In genomic region chr12:111337371-111337770, GRCh38 we compare ENCODE assay signal across 27 cellular contexts.
"Had no signal": no experiment of that assay in that cellular context is flagged by ENCODE, and none has a peak within 500 bp of the region (broad histone marks: within the 10 kb centered on the region; RNA-seq: fewer than 3 reads in every experiment).

No MANE protein-coding gene starts in this region.

- H3K9me3 ChIP-seq: ovary, psoas muscle, right lobe of liver, sigmoid colon, stomach, thoracic aorta, thyroid gland, upper lobe of left lung, vagina had no signal

- H3K4me1 Mint-ChIP-seq: stimulated activated effector memory CD8-positive, alpha-beta T cell treated with anti-CD3 and anti-CD28 coated beads, Interleukin-12 subunit alpha, Interleukin-12 subunit beta, amount 100 ng/mL, for 72 hours had no signal

- H3K36me3 Mint-ChIP-seq: naive thymus-derived CD8-positive, alpha-beta T cell; natural killer cell treated with Interleukin-12 subunit alpha and Interleukin-12 subunit beta and Interleukin-15 and Interleukin-18, amount 100 ng/mL, for 72 hours; neural progenitor cell; stimulated activated effector memory CD8-positive, alpha-beta T cell treated with anti-CD3 and anti-CD28 coated beads, Interleukin-12 subunit alpha, Interleukin-12 subunit beta, amount 100 ng/mL, for 72 hours; stimulated activated naive B cell treated with anti-CD40 and anti-IgM and Interleukin-4, amounts not matched to agents 10 μg/mL and 1 μg/mL and 100 μg/mL, for 72 hours had no signal

- H3K9me3 Mint-ChIP-seq: naive thymus-derived CD8-positive, alpha-beta T cell; natural killer cell treated with Interleukin-12 subunit alpha and Interleukin-12 subunit beta and Interleukin-15 and Interleukin-18, amount 100 ng/mL, for 72 hours; neural progenitor cell; stimulated activated effector memory CD8-positive, alpha-beta T cell treated with anti-CD3 and anti-CD28 coated beads, Interleukin-12 subunit alpha, Interleukin-12 subunit beta, amount 100 ng/mL, for 72 hours; stimulated activated naive B cell treated with anti-CD40 and anti-IgM and Interleukin-4, amounts not matched to agents 10 μg/mL and 1 μg/mL and 100 μg/mL, for 72 hours; stimulated activated naive CD8-positive, alpha-beta T cell treated with anti-CD3 and anti-CD28 coated beads, Interleukin-15, Interleukin-2, amounts not matched to agents 100 ng/mL and 50 ng/mL, for 24 hours had no signal

- DNase-seq: naive thymus-derived CD8-positive, alpha-beta T cell; occipital lobe; ovary; psoas muscle; right cardiac atrium; right lobe of liver; sigmoid colon; small intestine; stimulated activated CD4-positive, alpha-beta T cell treated with anti-CD3 and anti-CD28 coated beads, Interleukin-15, amount 100 ng/mL, for 24 hours; stimulated activated CD4-positive, alpha-beta T cell treated with anti-CD3 and anti-CD28 coated beads, Interleukin-2, amount 100 ng/mL, for 24 hours; stimulated activated CD4-positive, alpha-beta T cell treated with anti-CD3 and anti-CD28 coated beads, Interleukin-2, amount 100 ng/mL, for 48 hours; stimulated activated CD4-positive, alpha-beta T cell treated with anti-CD3 and anti-CD28 coated beads, Interleukin-4, amount 100 ng/mL, for 24 hours; stimulated activated naive B cell treated with anti-CD40 and anti-IgM and Interleukin-4, amounts not matched to agents 10 μg/mL and 1 μg/mL and 100 μg/mL, for 72 hours; stimulated activated naive CD4-positive, alpha-beta T cell treated with Interleukin-2 at 50 U/mL for 16 hours; stomach; thyroid gland; trophoblast cell; upper lobe of left lung had no signal

- H2AFZ ChIP-seq: neural progenitor cell, parathyroid adenoma had no signal

- H3K27ac Mint-ChIP-seq: naive thymus-derived CD8-positive, alpha-beta T cell; natural killer cell treated with Interleukin-12 subunit alpha and Interleukin-12 subunit beta and Interleukin-15 and Interleukin-18, amount 100 ng/mL, for 72 hours; neural progenitor cell; progenitor cell of endocrine pancreas; stimulated activated effector memory CD8-positive, alpha-beta T cell treated with anti-CD3 and anti-CD28 coated beads, Interleukin-12 subunit alpha, Interleukin-12 subunit beta, amount 100 ng/mL, for 72 hours; stimulated activated naive B cell treated with anti-CD40 and anti-IgM and Interleukin-4, amounts not matched to agents 10 μg/mL and 1 μg/mL and 100 μg/mL, for 72 hours; stimulated activated naive CD8-positive, alpha-beta T cell treated with anti-CD3 and anti-CD28 coated beads, Interleukin-15, Interleukin-2, amounts not matched to agents 100 ng/mL and 50 ng/mL, for 24 hours had no signal

- ATAC-seq: naive thymus-derived CD8-positive, alpha-beta T cell; natural killer cell treated with Interleukin-12 subunit alpha and Interleukin-12 subunit beta and Interleukin-15 and Interleukin-18, amount 100 ng/mL, for 72 hours; psoas muscle; right cardiac atrium; right lobe of liver; stimulated activated effector memory CD8-positive, alpha-beta T cell treated with anti-CD3 and anti-CD28 coated beads, Interleukin-12 subunit alpha, Interleukin-12 subunit beta, amount 100 ng/mL, for 72 hours; stimulated activated naive B cell treated with anti-CD40 and anti-IgM and Interleukin-4, amounts not matched to agents 10 μg/mL and 1 μg/mL and 100 μg/mL, for 72 hours had no signal

- H3K79me2 ChIP-seq: parathyroid adenoma had no signal

- H3K4me3 Mint-ChIP-seq: naive thymus-derived CD8-positive, alpha-beta T cell; natural killer cell treated with Interleukin-12 subunit alpha and Interleukin-12 subunit beta and Interleukin-15 and Interleukin-18, amount 100 ng/mL, for 72 hours; neural progenitor cell; stimulated activated effector memory CD8-positive, alpha-beta T cell treated with anti-CD3 and anti-CD28 coated beads, Interleukin-12 subunit alpha, Interleukin-12 subunit beta, amount 100 ng/mL, for 72 hours; stimulated activated naive B cell treated with anti-CD40 and anti-IgM and Interleukin-4, amounts not matched to agents 10 μg/mL and 1 μg/mL and 100 μg/mL, for 72 hours; stimulated activated naive CD8-positive, alpha-beta T cell treated with anti-CD3 and anti-CD28 coated beads, Interleukin-15, Interleukin-2, amounts not matched to agents 100 ng/mL and 50 ng/mL, for 24 hours had no signal

- H3K27me3 Mint-ChIP-seq: naive thymus-derived CD8-positive, alpha-beta T cell; progenitor cell of endocrine pancreas; stimulated activated naive B cell treated with anti-CD40 and anti-IgM and Interleukin-4, amounts not matched to agents 10 μg/mL and 1 μg/mL and 100 μg/mL, for 72 hours had no signal

- H3K27me3 ChIP-seq: neural progenitor cell, ovary, right lobe of liver, sigmoid colon, stomach, thyroid gland, tibial nerve, upper lobe of left lung, vagina had no signal

- H3K9ac ChIP-seq: neural progenitor cell, parathyroid adenoma had no signal

- H3K27ac ChIP-seq: neural progenitor cell, ovary, parathyroid adenoma, psoas muscle, right lobe of liver, sigmoid colon, stomach, thoracic aorta, thyroid gland, tibial nerve, upper lobe of left lung, vagina had no signal

- H3K4me1 ChIP-seq: neural progenitor cell, parathyroid adenoma, psoas muscle, right lobe of liver, sigmoid colon, thyroid gland, tibial nerve, upper lobe of left lung, vagina had no signal

- H3K4me2 ChIP-seq: neural progenitor cell had no signal
